Comparison of ENCODE assay signal across 30 cellular contexts in the genomic region with DNA sequence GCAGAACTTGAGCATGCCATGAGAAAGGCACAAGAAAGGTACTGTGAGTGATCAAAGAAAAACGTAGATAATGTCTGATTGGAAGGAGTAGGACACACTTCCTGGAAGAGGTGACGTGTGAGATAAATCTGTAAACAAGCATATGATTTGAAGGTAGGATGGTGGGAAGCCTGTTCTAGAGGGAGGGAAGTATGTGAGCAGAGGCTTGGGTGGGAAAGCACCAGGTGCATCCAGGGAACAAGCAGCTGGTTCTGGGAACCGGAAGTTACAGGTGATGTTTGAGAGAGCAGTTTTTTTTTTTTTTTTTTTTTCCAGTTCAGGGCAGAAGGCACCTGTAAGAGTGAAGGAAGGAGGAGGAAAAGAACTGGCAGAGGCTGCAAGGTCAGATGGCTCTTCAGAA.
"Had no signal": no experiment of that assay in that cellular context is flagged by ENCODE, and none has a peak within 500 bp of the region (broad histone marks: within the 10 kb centered on the region; RNA-seq: fewer than 3 reads in every experiment).

No MANE protein-coding gene starts in this region.

- H3K4me1 ChIP-seq: adrenal gland, colonic mucosa, left ventricle myocardium inferior, prostate gland had no signal

- H3K4me3 Mint-ChIP-seq: activated naive CD4-positive, alpha-beta T cell treated with anti-CD3 and anti-CD28 coated beads for 36 hours; activated naive CD8-positive, alpha-beta T cell treated with anti-CD3 and anti-CD28 coated beads for 36 hours; activated T-helper 1 cell treated with anti-CD3 and anti-CD28 coated beads, Interleukin-12 subunit alpha, Interleukin-12 subunit beta, Interleukin-2, Interleukin-4 antibody, amounts not matched to agents 30 ng/mL and 10 ng/mL and 1 ng/mL, durations not matched to agents 14 hours and 24 hours and 36 hours; brain; natural killer cell; neural progenitor cell had no signal

- H3K36me3 Mint-ChIP-seq: activated naive CD8-positive, alpha-beta T cell treated with anti-CD3 and anti-CD28 coated beads for 36 hours; brain; natural killer cell; neural progenitor cell had no signal

- H3K27ac Mint-ChIP-seq: activated naive CD4-positive, alpha-beta T cell treated with anti-CD3 and anti-CD28 coated beads for 36 hours; activated naive CD8-positive, alpha-beta T cell treated with anti-CD3 and anti-CD28 coated beads for 36 hours; activated T-helper 1 cell treated with anti-CD3 and anti-CD28 coated beads, Interleukin-12 subunit alpha, Interleukin-12 subunit beta, Interleukin-2, Interleukin-4 antibody, amounts not matched to agents 30 ng/mL and 10 ng/mL and 1 ng/mL, durations not matched to agents 14 hours and 24 hours and 36 hours; brain; natural killer cell; neural progenitor cell had no signal

- H3K9ac ChIP-seq: neural progenitor cell had no signal

- DNase-seq: activated CD4-positive, alpha-beta T cell treated with anti-CD3 and anti-CD28 coated beads for 4 hours; activated CD4-positive, alpha-beta T cell treated with anti-CD3 and anti-CD28 coated beads, Interleukin-2, amount 50 U/mL, for 4 hours; activated CD8-positive, alpha-beta memory T cell treated with anti-CD3 and anti-CD28 coated beads for 24 hours; activated effector memory CD4-positive, alpha-beta T cell treated with anti-CD3 and anti-CD28 coated beads, Interleukin-2, amount 50 U/mL, for 16 hours; activated naive CD4-positive, alpha-beta T cell treated with anti-CD3 and anti-CD28 coated beads for 36 hours; activated naive CD8-positive, alpha-beta T cell treated with anti-CD3 and anti-CD28 coated beads for 36 hours; adrenal gland; aorta; cerebellar nuclear complex; colonic mucosa; effector CD8-positive, alpha-beta T cell; islet precursor cell; left ventricle myocardium inferior; mesendoderm; natural killer cell; occipital lobe; retina; stimulated activated CD4-positive, alpha-beta T cell treated with anti-CD3 and anti-CD28 coated beads, Interleukin-12 subunit alpha, Interleukin-12 subunit beta, amount 100 ng/mL, for 4 hours; stimulated activated CD4-positive, alpha-beta T cell treated with anti-CD3 and anti-CD28 coated beads, Interleukin-4, amount 100 ng/mL, for 1 hour; stimulated activated naive CD8-positive, alpha-beta T cell treated with anti-CD3 and anti-CD28 coated beads, Interleukin-15, Interleukin-2, amounts not matched to agents 100 U/mL and 50 U/mL, for 24 hours had no signal

- H3K4me3 ChIP-seq: adrenal gland, cardiac muscle cell, colonic mucosa, hepatocyte, left ventricle myocardium inferior, lung, neural progenitor cell, prostate gland, skin epidermis, thoracic aorta had no signal

- H3K27me3 ChIP-seq: adrenal gland, cardiac muscle cell, colonic mucosa, hepatocyte, neural progenitor cell had no signal

- H3K9me3 ChIP-seq: adrenal gland, colonic mucosa, left ventricle myocardium inferior, prostate gland, thoracic aorta had no signal

- H3K27ac ChIP-seq: adrenal gland, cardiac muscle cell, colonic mucosa, hepatocyte, left ventricle myocardium inferior, neural progenitor cell, prostate gland, skin epidermis, thoracic aorta, VCaP had no signal

- H3K9me3 Mint-ChIP-seq: activated naive CD4-positive, alpha-beta T cell treated with anti-CD3 and anti-CD28 coated beads for 36 hours; activated naive CD8-positive, alpha-beta T cell treated with anti-CD3 and anti-CD28 coated beads for 36 hours; activated T-helper 1 cell treated with anti-CD3 and anti-CD28 coated beads, Interleukin-12 subunit alpha, Interleukin-12 subunit beta, Interleukin-2, Interleukin-4 antibody, amounts not matched to agents 30 ng/mL and 10 ng/mL and 1 ng/mL, durations not matched to agents 14 hours and 24 hours and 36 hours; brain had no signal

- H3K36me3 ChIP-seq: adrenal gland, cardiac muscle cell, colonic mucosa, left ventricle myocardium inferior, neural progenitor cell, prostate gland, thoracic aorta had no signal

- H3K4me1 Mint-ChIP-seq: activated naive CD8-positive, alpha-beta T cell treated with anti-CD3 and anti-CD28 coated beads for 36 hours; brain; natural killer cell had no signal

- H3K27me3 Mint-ChIP-seq: activated naive CD8-positive, alpha-beta T cell treated with anti-CD3 and anti-CD28 coated beads for 36 hours; brain had no signal
